ENCODE assay signal across 26 cellular contexts in the genomic region with DNA sequence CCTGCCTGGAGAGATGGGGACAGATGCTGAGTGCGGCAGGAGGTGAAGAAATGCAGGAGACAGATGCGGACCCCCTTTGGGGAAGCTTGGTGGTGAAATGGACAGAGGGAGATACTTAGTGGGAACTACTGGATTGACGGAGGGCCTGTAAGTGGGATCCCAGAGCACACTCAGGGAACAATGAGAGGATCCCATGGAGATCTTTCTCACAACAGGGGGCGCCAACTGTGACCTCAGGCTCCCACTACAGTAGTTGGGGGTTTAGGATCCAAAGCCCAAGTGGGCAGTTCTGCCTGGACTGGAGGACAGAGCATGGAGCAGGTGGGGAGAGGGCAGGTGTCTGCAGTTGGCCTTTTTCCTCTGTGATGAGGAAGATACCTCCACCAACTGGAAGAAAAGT. TPM values are rescaled to one million over a fixed set of nuclear protein-coding genes. Genes with fewer than 3 reads are reported as not detected.
DNase-seq lines count a peak whose midpoint lies in the region; ATAC-seq, FAIRE-seq and TF ChIP-seq lines count a peak whose summit lies in the region.
"Had no signal": no experiment of that assay in that cellular context is flagged by ENCODE, and none has a peak within 500 bp of the region (broad histone marks: within the 10 kb centered on the region; RNA-seq: fewer than 3 reads in every experiment).

No MANE protein-coding gene starts in this region.

- DNase-seq in MCF 10A (ENCODE audit: unreplicated experiment) (no peak), mammary epithelial cell (no peak), K562 (ENCODE audit: extremely low read depth in 1 of 4, low spot score in 3 of 4) (no peak), progenitor cell of endocrine pancreas (ENCODE audit: low spot score, unreplicated experiment) (no peak), NCI-H1930 (lab: John Stamatoyannopoulos, UW) (no peak), GM19239 (ENCODE audit: insufficient read length, low spot score) (no peak), SHP77 treated with DMSO at 0.1 percent for 48 hours (lab: John Stamatoyannopoulos, UW) (no peak)
- DNase-seq: activated CD4-positive, alpha-beta T cell treated with anti-CD3 and anti-CD28 coated beads, Interleukin-2, amount 50 U/mL, for 4 hours; activated effector memory CD4-positive, alpha-beta T cell treated with Interleukin-2 at 50 U/mL for 16 hours; body of pancreas; H9; KBM-7; mucosa of descending colon; NCI-H1048; NCI-H2107; NCI-H526; OCI-M1; thyroid gland had no signal

- ATAC-seq in K562, result no peak
- ATAC-seq: body of pancreas, left lobe of liver, mucosa of descending colon, pancreas had no signal

- WGBS in mammary epithelial cell (ENCODE audit: low coverage, missing lambda C conversion rate), result 100% methylated on average over 4 of the region's 4 CpGs
- WGBS in K562 (ENCODE audit: insufficient coverage, low coverage, missing lambda C conversion rate), result 75% methylated on average over 4 of the region's 4 CpGs

- H3K9me3 ChIP-seq in mammary epithelial cell (replicated peaks; ENCODE audit: insufficient read depth, low read length) (no peaks in the 10 kb centered on the region), K562 (replicated peaks; ENCODE audit: control insufficient read depth, insufficient read depth, low read depth, low read length) (no peaks in the 10 kb centered on the region)
- H3K9me3 ChIP-seq: body of pancreas, mucosa of descending colon, pancreas, thyroid gland had no signal

- H3K9me3 Mint-ChIP-seq in MCF 10A (ENCODE audit: unreplicated experiment) (no peaks in the 10 kb centered on the region), progenitor cell of endocrine pancreas (ENCODE audit: low read depth) (no peaks in the 10 kb centered on the region)
- H3K9me3 Mint-ChIP-seq: H9 had no signal

- H3K4me2 ChIP-seq in mammary epithelial cell (ENCODE audit: insufficient read depth, low read depth, low read length), result no peak overlapping the region
- 0 out of 2 replicates have a peak overlapping the region, but pooled peaks have one; percentile 97 for H3K4me2 ChIP-seq in K562 (ENCODE audit: insufficient read depth, low read length)

- POLR2A ChIA-PET in MCF 10A (lab: Yijun Ruan, JAX) (interaction anchor here (0.8 kb wide), 1 partner anchor 13 kb away, joined by 3 read pairs; no protein-coding TSS in a partner anchor), K562 (lab: Yijun Ruan, JAX) (interaction anchor here (0.8 to 1.9 kb wide), 2 partner anchors 133 to 159 kb away, joined by 3 to 5 read pairs; partner anchors contain the start of gene NAIF1)

- TF ChIP-seq EP300 in K562 (IDR thresholded peaks at IDR 0.05; ENCODE audit: low read length), result no peak

- H2AFZ ChIP-seq in mammary epithelial cell (ENCODE audit: low read depth, low read length) (no peak overlapping the region), K562 (ENCODE audit: low read depth, low read length) (no peak overlapping the region)

- CTCF ChIA-PET in MCF 10A (lab: Yijun Ruan, JAX), result interaction anchor here (0.6 to 1.3 kb wide), 4 partner anchors 10 to 153 kb away, joined by 3 to 4 read pairs (median 3); no protein-coding TSS in a partner anchor
- CTCF ChIA-PET in mammary epithelial cell (lab: Charles Lee; ENCODE audit: low non-redundant PET), result no interaction called here
- CTCF ChIA-PET in K562 (lab: Yijun Ruan, JAX; ENCODE audit: low intra/inter-chr PET ratio), result no interaction called here

- no peak for TF ChIP-seq RAD21 in K562 (CRISPR knock-in tag; conservative IDR thresholded peaks at IDR 0.05 in 1 of 2, IDR thresholded peaks at IDR 0.05 in 1 of 2)

- TF ChIP-seq CTCF in MCF 10A (IDR thresholded peaks at IDR 0.05; ENCODE audit: unreplicated experiment), result no peak
- TF ChIP-seq CTCF in mammary epithelial cell (conservative IDR thresholded peaks at IDR 0.05 in 1 of 2, IDR thresholded peaks at IDR 0.05 in 1 of 2; ENCODE audit: extremely low read depth in 1 of 2, insufficient read depth in 1 of 2, low read depth in 1 of 2, low read length in 2 of 2), result no peak
- peak; percentile 2; the same call in 1 of the 3 replicates for TF ChIP-seq CTCF in GM12872 (IDR thresholded peaks at IDR 0.05; ENCODE audit: insufficient read depth, low read depth, low read length)
- TF ChIP-seq CTCF in K562 (IDR thresholded peaks at IDR 0.05 in 2 of 3, conservative IDR thresholded peaks at IDR 0.05 in 1 of 3; ENCODE audit: insufficient read depth in 2 of 3, low read depth in 1 of 3, low read length in 3 of 3), result peak; percentile 22 to 36 (median 30); a peak in 4 of 6 replicates
- TF ChIP-seq CTCF in progenitor cell of endocrine pancreas (IDR thresholded peaks at IDR 0.05; ENCODE audit: unreplicated experiment), result no peak

- H3K79me2 ChIP-seq in mammary epithelial cell (ENCODE audit: insufficient read depth, low read length) (peaks cover 36% of the 10 kb centered on the region), K562 (ENCODE audit: control insufficient read depth, insufficient read depth, low read length) (peaks cover 45% of the 10 kb centered on the region)

- BruUV-seq in MCF 10A (replicated peaks; lab: Mats Ljungman, UMichigan) (no TSS peak), mammary epithelial cell (replicated peaks; lab: Mats Ljungman, UMichigan) (no TSS peak), K562 (replicated peaks; lab: Mats Ljungman, UMichigan) (no TSS peak)

- peak overlapping the region; percentile 31 for H3K4me3 Mint-ChIP-seq in MCF 10A (ENCODE audit: unreplicated experiment)
- H3K4me3 Mint-ChIP-seq in progenitor cell of endocrine pancreas (ENCODE audit: low read depth), result peak overlapping the region; percentile 31

- H3K9ac ChIP-seq in mammary epithelial cell (ENCODE audit: insufficient read depth, low read length) (no peak overlapping the region), K562 (ENCODE audit: insufficient read depth in 1 of 2, low read depth in 2 of 2, low read length in 2 of 2) (peak overlapping the region; percentile 63 to 96)

- no peak for FAIRE-seq in K562 (lab: Jason Lieb, UNC)
- no peak for FAIRE-seq in GM19239 (lab: Jason Lieb, UNC)
- FAIRE-seq: frontal cortex, pancreas, TTC549 had no signal

- intact Hi-C loops in MCF 10A (cut with micrococcal nuclease), result no loop called here
- intact Hi-C loops in mammary epithelial cell (cut with micrococcal nuclease), result no loop called here
- intact Hi-C loops in K562 (cut with micrococcal nuclease), result no loop called here

- peaks cover 3% of the 10 kb centered on the region for H3K9me1 ChIP-seq in K562 (ENCODE audit: control insufficient read depth, insufficient read depth, low read length)

- H3K4me3 ChIP-seq in mammary epithelial cell (replicated peaks in 1 of 3; ENCODE audit: insufficient read depth in 1 of 3, low read depth in 2 of 3, low read length in 3 of 3) (no peak overlapping the region), K562 (no peak overlapping the region)
- H3K4me3 ChIP-seq: body of pancreas, mucosa of descending colon, pancreas, SK-N-MC, skin epidermis, thyroid gland had no signal

- H3K4me1 Mint-ChIP-seq in MCF 10A (ENCODE audit: insufficient read depth, unreplicated experiment) (peaks cover 29% of the 10 kb centered on the region), progenitor cell of endocrine pancreas (ENCODE audit: low read depth) (peaks cover 22% of the 10 kb centered on the region)

- H3K27ac ChIP-seq in mammary epithelial cell (ENCODE audit: insufficient read depth, low read depth, low read length) (no peak overlapping the region), K562 (ENCODE audit: extremely low read depth, low read depth, low read length) (peak overlapping the region; percentile 88; the same call in 2 of the 3 replicates)
- H3K27ac ChIP-seq: body of pancreas, epithelial cell of prostate, pancreas, SK-N-MC, thyroid gland had no signal

- H4K20me1 ChIP-seq in mammary epithelial cell (ENCODE audit: insufficient read depth, low read length) (no peaks in the 10 kb centered on the region), K562 (replicated peaks; ENCODE audit: control insufficient read depth, insufficient read depth, low read length) (peaks cover 18% of the 10 kb centered on the region; the same call in 1 of the 2 replicates)

- in situ Hi-C loops in mammary epithelial cell (cut with MboI; ENCODE audit: low sequenced_read_pairs in 2 of 2), result no loop called here
- in situ Hi-C loops in K562 (cut with MboI), result no loop called here

- H3K27ac Mint-ChIP-seq in MCF 10A (ENCODE audit: low read depth, unreplicated experiment), result no peak overlapping the region
- H3K27ac Mint-ChIP-seq in progenitor cell of endocrine pancreas, result peak overlapping the region; percentile 42

- dilution Hi-C loops in mammary epithelial cell (cut with HindIII; ENCODE audit: low sequenced_read_pairs), result loop anchor here (10.0 kb wide), 2 partner anchors 111 to 141 kb away; no protein-coding TSS in a partner anchor

- H3K27me3 Mint-ChIP-seq in MCF 10A (ENCODE audit: insufficient read depth, unreplicated experiment), result no peaks in the 10 kb centered on the region
- H3K27me3 Mint-ChIP-seq in progenitor cell of endocrine pancreas, result peaks cover 19% of the 10 kb centered on the region

- H3K36me3 Mint-ChIP-seq in MCF 10A (ENCODE audit: insufficient read depth, unreplicated experiment), result peaks cover 14% of the 10 kb centered on the region
- H3K36me3 Mint-ChIP-seq in progenitor cell of endocrine pancreas (ENCODE audit: insufficient read depth), result peaks cover 2% of the 10 kb centered on the region

- H3K27me3 ChIP-seq in mammary epithelial cell (ENCODE audit: insufficient read depth, low read length) (no peaks in the 10 kb centered on the region), K562 (ENCODE audit: control insufficient read depth in 2 of 2, insufficient read depth in 2 of 2, low read length in 2 of 2) (no peaks in the 10 kb centered on the region)
- H3K27me3 ChIP-seq: body of pancreas, pancreas, thyroid gland had no signal

- H3K36me3 ChIP-seq in mammary epithelial cell (ENCODE audit: insufficient read depth, low read length) (no peaks in the 10 kb centered on the region), K562 (ENCODE audit: control insufficient read depth, insufficient read depth, low read length) (peaks cover 27% of the 10 kb centered on the region; the same call in 2 of the 3 replicates)
- H3K36me3 ChIP-seq: pancreas, thyroid gland had no signal

- TF ChIP-seq POLR2A in K562 (conservative IDR thresholded peaks at IDR 0.05), result no peak

- H3K4me1 ChIP-seq in mammary epithelial cell (ENCODE audit: insufficient read depth, low read length) (peaks cover 29% of the 10 kb centered on the region), K562 (replicated peaks in 1 of 2; ENCODE audit: control insufficient read depth in 2 of 2, insufficient read depth in 2 of 2, low read length in 2 of 2) (peaks cover 55 to 81% of the 10 kb centered on the region in 2 experiments)

RNA-seq across cellular contexts. Expression of gene DPM2, which starts 3.4 kb away (rescaled TPM):
- total RNA-seq in MCF 10A (2022) (41.5 and 41.8 TPM in 2 replicates), mammary epithelial cell (10 to 100 TPM; 10.0 to 48.7 TPM), K562 (2014; rRNA removed) (56.6 and 88.7 TPM in 2 replicates), K562 (2014; rRNA removed; fragmentation: Illumina TruSeq; extraction: Trizol) (48.1 and 53.8 TPM in 2 replicates), K562 (2015; rRNA removed; fragmentation: Illumina TruSeq; extraction: Trizol) (71.1 and 73.4 TPM in 2 replicates), K562 (2021) (95.3 and 102 TPM in 2 replicates), progenitor cell of endocrine pancreas (34.0 and 37.7 TPM in 2 replicates)
- polyA plus RNA-seq in mammary epithelial cell (45.2 TPM), K562 (2011; rRNA removed) (93.8 and 101 TPM in 2 replicates), K562 (2014; fragmentation: Illumina TruSeq; extraction: Trizol) (126 and 142 TPM in 2 replicates), K562 (2014; fragmentation: Nextera tagmentation; extraction: Ambion mirVana) (10 to 100 TPM; 43.5 to 69.3 TPM), K562 (2014; rRNA removed) (104 and 107 TPM in 2 replicates)
- polyA minus RNA-seq in mammary epithelial cell, result 74.8 TPM
- total RNA-seq in K562 (2011; cell fraction: chromatin; rRNA removed; ENCODE audit: low replicate concordance), result 99.6 and 215 TPM in 2 replicates
- 168 and 199 TPM in 2 replicates for total RNA-seq in K562 (2011; cell fraction: nucleolus; rRNA removed)
- 195 and 215 TPM in 2 replicates for total RNA-seq in K562 (2011; cell fraction: nucleoplasm; rRNA removed)
- polyA plus RNA-seq in K562 (2011; cell fraction: cytosol; rRNA removed), result 131 and 200 TPM in 2 replicates
- 142 and 205 TPM in 2 replicates for polyA plus RNA-seq in K562 (2011; cell fraction: nucleus; rRNA removed)
- polyA plus RNA-seq in K562 (2012), result 83.9 and 86.2 TPM in 2 replicates
- polyA minus RNA-seq in K562 (2011; rRNA and poly(A)+ RNA removed), result 54.4 and 75.4 TPM in 2 replicates
- polyA minus RNA-seq in K562 (2011; cell fraction: cytosol; rRNA and poly(A)+ RNA removed), result 56.3 and 59.9 TPM in 2 replicates
- polyA minus RNA-seq in K562 (2011; cell fraction: nucleus; rRNA and poly(A)+ RNA removed), result 64.1 and 85.1 TPM in 2 replicates

RNA-seq across cellular contexts. Expression of gene PIP5KL1, which starts 3.7 kb away (rescaled TPM):
- total RNA-seq in MCF 10A (2022) (4.0 and 5.7 TPM in 2 replicates), mammary epithelial cell (10 to 100 TPM in 1 of 2 donors, 1 to 10 TPM in 1; 6.7 to 11.8 TPM), K562 (2014; rRNA removed) (2.5 and 3.1 TPM in 2 replicates), K562 (2014; rRNA removed; fragmentation: Illumina TruSeq; extraction: Trizol) (0.80 and 1.2 TPM in 2 replicates), K562 (2015; rRNA removed; fragmentation: Illumina TruSeq; extraction: Trizol) (0.58 and 1.3 TPM in 2 replicates), K562 (2021) (3.0 and 3.7 TPM in 2 replicates), progenitor cell of endocrine pancreas (3.4 and 3.6 TPM in 2 replicates)
- polyA plus RNA-seq in mammary epithelial cell (4.4 TPM), K562 (2011; rRNA removed) (1.2 and 1.6 TPM in 2 replicates), K562 (2014; fragmentation: Illumina TruSeq; extraction: Trizol) (0.82 and 1.2 TPM in 2 replicates), K562 (2014; fragmentation: Nextera tagmentation; extraction: Ambion mirVana) (under 1 TPM; 0.18 to 0.41 TPM), K562 (2014; rRNA removed) (4.3 and 4.8 TPM in 2 replicates)
- 0.41 TPM for polyA minus RNA-seq in mammary epithelial cell
- total RNA-seq in K562 (2011; cell fraction: chromatin; rRNA removed; ENCODE audit: low replicate concordance), result 4.2 and 9.4 TPM in 2 replicates
- 7.7 and 10.1 TPM in 2 replicates for total RNA-seq in K562 (2011; cell fraction: nucleolus; rRNA removed)
- total RNA-seq in K562 (2011; cell fraction: nucleoplasm; rRNA removed), result 4.3 and 4.5 TPM in 2 replicates
- 1.8 and 2.2 TPM in 2 replicates for polyA plus RNA-seq in K562 (2011; cell fraction: cytosol; rRNA removed)
- polyA plus RNA-seq in K562 (2011; cell fraction: nucleus; rRNA removed), result 12.7 and 14.3 TPM in 2 replicates
- 1.7 and 5.0 TPM in 2 replicates for polyA plus RNA-seq in K562 (2012)
- polyA minus RNA-seq in K562 (2011; rRNA and poly(A)+ RNA removed), result 0.75 TPM in 1 of 2 replicates, not detected in the other
- 3.0 TPM in 1 of 2 replicates, not detected in the other for polyA minus RNA-seq in K562 (2011; cell fraction: cytosol; rRNA and poly(A)+ RNA removed)
- polyA minus RNA-seq in K562 (2011; cell fraction: nucleus; rRNA and poly(A)+ RNA removed), result 2.6 TPM in 2 replicates

RNA-seq across cellular contexts. Expression of gene ST6GALNAC4, which starts 17.4 kb away (rescaled TPM):
- total RNA-seq in MCF 10A (2022) (36.3 and 39.5 TPM in 2 replicates), mammary epithelial cell (10 to 100 TPM; 14.3 to 19.6 TPM), K562 (2014; rRNA removed) (25.5 and 47.2 TPM in 2 replicates), K562 (2014; rRNA removed; fragmentation: Illumina TruSeq; extraction: Trizol) (2.8 and 6.6 TPM in 2 replicates), K562 (2015; rRNA removed; fragmentation: Illumina TruSeq; extraction: Trizol) (17.2 and 19.0 TPM in 2 replicates), K562 (2021) (43.1 and 47.1 TPM in 2 replicates), progenitor cell of endocrine pancreas (7.0 and 7.7 TPM in 2 replicates)
- polyA plus RNA-seq in mammary epithelial cell (21.9 TPM), K562 (2011; rRNA removed) (14.0 and 19.4 TPM in 2 replicates), K562 (2014; fragmentation: Illumina TruSeq; extraction: Trizol) (15.4 and 34.0 TPM in 2 replicates), K562 (2014; fragmentation: Nextera tagmentation; extraction: Ambion mirVana) (1 to 10 TPM; 2.6 to 3.4 TPM), K562 (2014; rRNA removed) (26.0 and 42.6 TPM in 2 replicates)
- polyA minus RNA-seq in mammary epithelial cell, result 50.2 TPM
- total RNA-seq in K562 (2011; cell fraction: chromatin; rRNA removed; ENCODE audit: low replicate concordance), result 24.9 and 89.8 TPM in 2 replicates
- total RNA-seq in K562 (2011; cell fraction: nucleolus; rRNA removed), result 90.4 and 100 TPM in 2 replicates
- total RNA-seq in K562 (2011; cell fraction: nucleoplasm; rRNA removed), result 52.6 and 55.0 TPM in 2 replicates
- 30.0 and 73.0 TPM in 2 replicates for polyA plus RNA-seq in K562 (2011; cell fraction: cytosol; rRNA removed)
- polyA plus RNA-seq in K562 (2011; cell fraction: nucleus; rRNA removed), result 34.4 and 63.8 TPM in 2 replicates
- 26.5 and 52.2 TPM in 2 replicates for polyA plus RNA-seq in K562 (2012)
- 7.5 and 10.6 TPM in 2 replicates for polyA minus RNA-seq in K562 (2011; rRNA and poly(A)+ RNA removed)
- 30.9 and 50.2 TPM in 2 replicates for polyA minus RNA-seq in K562 (2011; cell fraction: cytosol; rRNA and poly(A)+ RNA removed)
- 24.7 and 25.8 TPM in 2 replicates for polyA minus RNA-seq in K562 (2011; cell fraction: nucleus; rRNA and poly(A)+ RNA removed)

RNA-seq across cellular contexts. Expression of gene ST6GALNAC6, which starts 34.8 kb away (rescaled TPM):
- total RNA-seq in MCF 10A (2022), result 16.5 and 17.6 TPM in 2 replicates
- total RNA-seq in mammary epithelial cell, result 10 to 100 TPM; 28.8 to 29.5 TPM
- 26.6 TPM for polyA plus RNA-seq in mammary epithelial cell
- polyA minus RNA-seq in mammary epithelial cell, result 14.6 TPM
- total RNA-seq in K562 (2011; cell fraction: chromatin; rRNA removed; ENCODE audit: low replicate concordance), result 18.9 and 41.8 TPM in 2 replicates
- total RNA-seq in K562 (2011; cell fraction: nucleolus; rRNA removed), result 25.3 and 31.9 TPM in 2 replicates
- 19.5 and 22.4 TPM in 2 replicates for total RNA-seq in K562 (2011; cell fraction: nucleoplasm; rRNA removed)
- total RNA-seq in K562 (2014; rRNA removed), result 13.0 and 16.0 TPM in 2 replicates
- total RNA-seq in K562 (2014; rRNA removed; fragmentation: Illumina TruSeq; extraction: Trizol), result 6.4 and 8.2 TPM in 2 replicates
- total RNA-seq in K562 (2015; rRNA removed; fragmentation: Illumina TruSeq; extraction: Trizol), result 16.8 and 17.0 TPM in 2 replicates
- 17.3 and 18.7 TPM in 2 replicates for total RNA-seq in K562 (2021)
- polyA plus RNA-seq in K562 (2011; rRNA removed), result 23.0 and 23.7 TPM in 2 replicates
- polyA plus RNA-seq in K562 (2011; cell fraction: cytosol; rRNA removed), result 30.5 and 46.9 TPM in 2 replicates
- polyA plus RNA-seq in K562 (2011; cell fraction: nucleus; rRNA removed), result 51.3 and 78.0 TPM in 2 replicates
- polyA plus RNA-seq in K562 (2012), result 13.2 and 13.7 TPM in 2 replicates
- 14.5 and 15.6 TPM in 2 replicates for polyA plus RNA-seq in K562 (2014; fragmentation: Illumina TruSeq; extraction: Trizol)
- polyA plus RNA-seq in K562 (2014; fragmentation: Nextera tagmentation; extraction: Ambion mirVana), result under 1 TPM; 0.13 to 0.20 TPM
- 16.4 and 19.0 TPM in 2 replicates for polyA plus RNA-seq in K562 (2014; rRNA removed)
- 5.5 and 6.3 TPM in 2 replicates for polyA minus RNA-seq in K562 (2011; rRNA and poly(A)+ RNA removed)
- 3.5 and 5.2 TPM in 2 replicates for polyA minus RNA-seq in K562 (2011; cell fraction: cytosol; rRNA and poly(A)+ RNA removed)
- 10.4 and 11.2 TPM in 2 replicates for polyA minus RNA-seq in K562 (2011; cell fraction: nucleus; rRNA and poly(A)+ RNA removed)
- total RNA-seq in progenitor cell of endocrine pancreas, result 31.1 and 36.7 TPM in 2 replicates

RNA-seq across cellular contexts. Expression of gene EEIG1, which starts 46.5 kb away (rescaled TPM):
- total RNA-seq in MCF 10A (2022), result 17.5 and 23.9 TPM in 2 replicates
- 10 to 100 TPM; 23.0 to 29.3 TPM for total RNA-seq in mammary epithelial cell
- polyA plus RNA-seq in mammary epithelial cell, result 17.1 TPM
- polyA minus RNA-seq in mammary epithelial cell, result 11.3 TPM
- total RNA-seq in K562 (2011; cell fraction: chromatin; rRNA removed; ENCODE audit: low replicate concordance), result 18.1 and 34.4 TPM in 2 replicates
- 13.4 and 13.5 TPM in 2 replicates for total RNA-seq in K562 (2011; cell fraction: nucleolus; rRNA removed)
- 17.2 and 24.7 TPM in 2 replicates for total RNA-seq in K562 (2011; cell fraction: nucleoplasm; rRNA removed)
- total RNA-seq in K562 (2014; rRNA removed), result 2.1 and 4.5 TPM in 2 replicates
- 1.6 and 2.3 TPM in 2 replicates for total RNA-seq in K562 (2014; rRNA removed; fragmentation: Illumina TruSeq; extraction: Trizol)
- 2.8 and 4.1 TPM in 2 replicates for total RNA-seq in K562 (2015; rRNA removed; fragmentation: Illumina TruSeq; extraction: Trizol)
- 11.2 and 16.7 TPM in 2 replicates for total RNA-seq in K562 (2021)
- polyA plus RNA-seq in K562 (2011; rRNA removed), result 4.4 and 7.7 TPM in 2 replicates
- 8.2 and 9.0 TPM in 2 replicates for polyA plus RNA-seq in K562 (2011; cell fraction: cytosol; rRNA removed)
- polyA plus RNA-seq in K562 (2011; cell fraction: nucleus; rRNA removed), result 16.1 and 16.7 TPM in 2 replicates
- polyA plus RNA-seq in K562 (2012), result 13.8 and 19.2 TPM in 2 replicates
- polyA plus RNA-seq in K562 (2014; fragmentation: Illumina TruSeq; extraction: Trizol), result 5.6 and 9.1 TPM in 2 replicates
- under 1 TPM; 0.17 to 0.25 TPM for polyA plus RNA-seq in K562 (2014; fragmentation: Nextera tagmentation; extraction: Ambion mirVana)
- 3.6 and 6.6 TPM in 2 replicates for polyA plus RNA-seq in K562 (2014; rRNA removed)
- 2.1 and 2.7 TPM in 2 replicates for polyA minus RNA-seq in K562 (2011; rRNA and poly(A)+ RNA removed)
- polyA minus RNA-seq in K562 (2011; cell fraction: cytosol; rRNA and poly(A)+ RNA removed), result 3.5 and 5.9 TPM in 2 replicates
- polyA minus RNA-seq in K562 (2011; cell fraction: nucleus; rRNA and poly(A)+ RNA removed), result 4.8 and 8.4 TPM in 2 replicates
- 48.2 and 54.1 TPM in 2 replicates for total RNA-seq in progenitor cell of endocrine pancreas

Comparison
In these comparisons a context has a peak if more than half of its experiments do, and no peak if none do; other contexts are left out.
1. CTCF ChIP-seq: peak in GM12872 (single experiment) and K562 (3 of 3); none in MCF 10A (single experiment), mammary epithelial cell (0 of 2) and progenitor cell of endocrine pancreas (single experiment).